ENCODE assay signal across 8 cellular contexts in genomic region chr6:27503436-27504030, GRCh38. TPM values are rescaled to one million over a fixed set of nuclear protein-coding genes. Genes with fewer than 3 reads are reported as not detected.
A peak's percentile ranks its signal among the peaks of the same experiment; 100 is the strongest.
DNase-seq lines count a peak whose midpoint lies in the region; ATAC-seq and TF ChIP-seq lines count a peak whose summit lies in the region.

No MANE protein-coding gene starts in this region.

- 0 to 3% methylated on average over 1 to 21 of the region's 21 CpGs for WGBS in endodermal cell (ENCODE audit: insufficient coverage in 1 of 2, insufficient read length in 1 of 2), 2 experiments

- H3K27ac Mint-ChIP-seq in endodermal cell = peak overlapping the region; percentile 93

- no peak for TF ChIP-seq CTCF in GM10266 (IDR thresholded peaks at IDR 0.05; ENCODE audit: control insufficient read depth, insufficient read depth, low read depth, missing control alignments)
- no peak for TF ChIP-seq CTCF in endodermal cell (conservative IDR thresholded peaks at IDR 0.05)

- no peaks in the 10 kb centered on the region for H3K4me1 Mint-ChIP-seq in endodermal cell

- H3K27ac ChIP-seq in endodermal cell (ENCODE audit: low read depth, low read length) = no peak overlapping the region

- H3K27me3 ChIP-seq in endodermal cell (ENCODE audit: control insufficient read depth, insufficient read depth, low read length, poor library complexity, severe bottlenecking) (peaks cover 6% of the 10 kb centered on the region), mononuclear cell (ENCODE audit: insufficient read depth, low read length) (peaks cover 38% of the 10 kb centered on the region)

- DNase-seq in GM10266 (ENCODE audit: extremely low spot score) (peak; percentile 35), NK-92 (lab: John Stamatoyannopoulos, UW; ENCODE audit: unreplicated experiment) (peak; percentile 13), endodermal cell (peak; percentile 93)
- DNase-seq in activated CD8-positive, alpha-beta memory T cell treated with anti-CD3 and anti-CD28 coated beads for 1 hour (ENCODE audit: extremely low read depth in 1 of 2, low read depth in 1 of 2) = peak; percentile 55 to 59
- DNase-seq in stimulated activated CD8-positive, alpha-beta memory T cell treated with anti-CD3 and anti-CD28 coated beads, Interleukin-4, amount 100 ng/mL, for 24 hours (ENCODE audit: low read depth) = peak; percentile 73

- H3K36me3 ChIP-seq in endodermal cell (ENCODE audit: control insufficient read depth, insufficient read depth, low read length) = no peaks in the 10 kb centered on the region

- H3K4me3 ChIP-seq in endodermal cell (ENCODE audit: low read length) = peak overlapping the region; percentile 94
- peak overlapping the region; percentile 48 for H3K4me3 ChIP-seq in mononuclear cell (ENCODE audit: low read length)

- H3K4me3 Mint-ChIP-seq in endodermal cell = peak overlapping the region; percentile 72

- H3K4me1 ChIP-seq in endodermal cell (ENCODE audit: control insufficient read depth, insufficient read depth, low read length) (no peaks in the 10 kb centered on the region), mononuclear cell (ENCODE audit: insufficient read depth, low read length) (peaks cover 16% of the 10 kb centered on the region)

- H3K27me3 Mint-ChIP-seq in endodermal cell (ENCODE audit: insufficient read depth) = peaks cover 11% of the 10 kb centered on the region

- H3K9me3 Mint-ChIP-seq in endodermal cell = no peaks in the 10 kb centered on the region

- ATAC-seq in HG03064 (IDR thresholded peaks at IDR 0.05; ENCODE audit: low read depth, unreplicated experiment) (peak; percentile 21), HG03469 (IDR thresholded peaks at IDR 0.05; ENCODE audit: unreplicated experiment) (no peak)

- H3K36me3 Mint-ChIP-seq in endodermal cell (ENCODE audit: low read depth) = no peaks in the 10 kb centered on the region

- peak overlapping the region; percentile 44 for H3K9ac ChIP-seq in endodermal cell (ENCODE audit: extremely low read depth, low read length, poor library complexity, severe bottlenecking)

- H3K9me3 ChIP-seq in endodermal cell (ENCODE audit: control insufficient read depth, low read length) (no peaks in the 10 kb centered on the region), mononuclear cell (ENCODE audit: low read depth, low read length) (no peaks in the 10 kb centered on the region)

RNA-seq across cellular contexts. Expression of gene ZNF184, which starts 30.6 kb away (rescaled TPM):
- total RNA-seq in endodermal cell (10 to 100 TPM in 1 of 2 donors, 1 to 10 TPM in 1; 9.2 to 16.5 TPM), mononuclear cell (16.0 TPM)
- polyA plus RNA-seq in endodermal cell (2013, experiment 1 of 2) = 14.4 TPM
- 12.8 TPM for polyA plus RNA-seq in endodermal cell (2013, experiment 2 of 2)

Comparison
In these comparisons a context has a peak if more than half of its experiments do, and no peak if none do; other contexts are left out.
1. DNase-seq: peak in every context shown above with its lines; median percentile 93 in endodermal cell; 73 in stimulated activated CD8-positive, alpha-beta memory T cell treated with anti-CD3 and anti-CD28 coated beads, Interleukin-4, amount 100 ng/mL, for 24 hours; 57 in activated CD8-positive, alpha-beta memory T cell treated with anti-CD3 and anti-CD28 coated beads for 1 hour; 35 in GM10266; 13 in NK-92.